Comparison of ENCODE assay signal across 1 cellular context in the genomic region with DNA sequence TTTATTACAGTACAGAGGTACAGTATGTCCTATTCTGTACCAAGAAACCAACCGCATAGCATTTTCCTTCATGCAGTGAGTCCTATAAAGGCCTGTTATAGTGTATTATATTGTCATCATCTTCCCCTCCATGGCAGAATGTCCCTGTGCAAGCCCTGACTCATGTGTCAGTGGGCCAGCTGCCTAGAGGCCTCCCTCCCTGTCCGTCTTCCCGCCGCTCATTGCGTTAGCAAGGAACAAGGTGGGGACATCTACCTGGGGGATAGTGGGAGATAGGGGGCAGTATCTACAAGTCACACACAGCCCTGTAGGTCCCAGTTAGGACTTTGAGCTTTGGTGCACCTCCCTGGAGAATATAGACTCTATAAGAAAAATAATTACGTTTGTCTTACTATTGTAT.
TF ChIP-seq lines count a peak whose summit lies in the region.

No MANE protein-coding gene starts in this region.

TF ChIP-seq in HepG2, 621 proteins besides CTCF, POLR2A, EP300 and RAD21:
- TF ChIP-seq HNF4G (IDR thresholded peaks at IDR 0.05; ENCODE audit: borderline replicate concordance, low read depth, low read length) = 0 out of 2 replicates have a peak, but pooled peaks have one; percentile 36
- TF ChIP-seq HNF4G (CRISPR knock-in tag; IDR thresholded peaks at IDR 0.05; ENCODE audit: borderline replicate concordance, low read depth) = no peak
- no peak for TF ChIP-seq RBFOX2 (IDR thresholded peaks at IDR 0.05; ENCODE audit: low read depth, low read length)
- peak; percentile 98 for TF ChIP-seq ZBTB33 (CRISPR knock-in tag; IDR thresholded peaks at IDR 0.05)
